In the genomic region with DNA sequence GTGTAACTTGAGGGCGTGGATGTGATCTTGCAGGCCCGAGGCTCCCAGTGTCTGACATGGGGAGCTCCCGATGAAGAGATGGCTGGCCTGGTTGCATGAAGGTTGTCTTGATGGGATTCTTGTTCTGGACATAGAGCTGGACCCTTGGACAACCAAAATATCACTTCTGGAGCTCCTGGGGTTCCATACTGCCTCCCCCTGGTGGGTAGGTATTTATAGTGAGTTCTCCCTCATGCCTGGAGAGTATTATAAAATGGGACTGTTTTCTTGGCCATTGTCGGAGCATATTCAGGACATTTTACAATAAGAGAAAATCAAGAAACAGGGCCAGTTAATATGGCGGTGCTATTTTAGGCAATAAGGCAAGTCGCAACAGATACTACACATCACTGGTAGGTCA, we compare ENCODE assay signal across 18 cellular contexts. TPM values are rescaled to one million over a fixed set of nuclear protein-coding genes. Genes with fewer than 3 reads are reported as not detected.
DNase-seq lines count a peak whose midpoint lies in the region; ATAC-seq and TF ChIP-seq lines count a peak whose summit lies in the region.
"Had no signal": no experiment of that assay in that cellular context is flagged by ENCODE, and none has a peak within 500 bp of the region (broad histone marks: within the 10 kb centered on the region; RNA-seq: fewer than 3 reads in every experiment).

No MANE protein-coding gene starts in this region.

- peaks cover 7% of the 10 kb centered on the region for H3K4me1 Mint-ChIP-seq in activated CD8-positive, alpha-beta T cell treated with anti-CD3 and anti-CD28 coated beads for 36 hours (ENCODE audit: low read depth)
- H3K4me1 Mint-ChIP-seq in activated CD8-positive, alpha-beta T cell treated with anti-CD3 and anti-CD28 coated beads, Interleukin-2, amount 10 ng/mL, durations not matched to agents 7 days and 5 days (ENCODE audit: low read depth), result peaks cover 10% of the 10 kb centered on the region

- CTCF ChIA-PET in activated CD8-positive, alpha-beta T cell treated with anti-CD3 and anti-CD28 coated beads for 36 hours (lab: Charles Lee), result interaction anchor here (1.4 kb wide), 2 partner anchors 11 to 31 kb away, joined by 3 to 5 read pairs; no protein-coding TSS in a partner anchor
- CTCF ChIA-PET in activated CD8-positive, alpha-beta T cell treated with anti-CD3 and anti-CD28 coated beads, Interleukin-2, amount 10 ng/mL, durations not matched to agents 7 days and 5 days (lab: Charles Lee), result interaction anchor here (0.6 to 3.4 kb wide), 4 partner anchors 10 to 361 kb away, joined by 3 to 35 read pairs (median 6); a partner anchor contains a TSS

- no peak for DNase-seq in activated CD8-positive, alpha-beta T cell treated with anti-CD3 and anti-CD28 coated beads for 36 hours
- DNase-seq in activated CD8-positive, alpha-beta T cell treated with anti-CD3 and anti-CD28 coated beads, Interleukin-2, amount 10 ng/mL, durations not matched to agents 7 days and 5 days, result no peak
- DNase-seq in brain microvascular endothelial cell, result no peak
- peak; percentile 12 for DNase-seq in sciatic nerve (ENCODE audit: low spot score)
- DNase-seq in midbrain (lab: John Stamatoyannopoulos, UW), result no peak
- no peak for DNase-seq in NCI-H1048 (lab: John Stamatoyannopoulos, UW)
- DNase-seq: activated CD4-positive, alpha-beta memory T cell treated with anti-CD3 and anti-CD28 coated beads, Interleukin-2, amount 10 ng/mL, durations not matched to agents 7 days and 5 days; amygdala; CD4-positive, alpha-beta T cell; naive thymus-derived CD4-positive, alpha-beta T cell; NCI-H187; NCI-H446; upper lobe of left lung had no signal

- peak; percentile 20 for TF ChIP-seq CTCF in activated CD8-positive, alpha-beta T cell treated with anti-CD3 and anti-CD28 coated beads for 36 hours (IDR thresholded peaks at IDR 0.05)
- TF ChIP-seq CTCF in LNCAP (IDR thresholded peaks at IDR 0.05) (0 out of 2 replicates have a peak, but pooled peaks have one; percentile 16), brain microvascular endothelial cell (IDR thresholded peaks at IDR 0.05; ENCODE audit: low read depth, low read length, missing control alignments) (peak; percentile 11)

- no peak for ATAC-seq in activated CD8-positive, alpha-beta T cell treated with anti-CD3 and anti-CD28 coated beads for 36 hours
- no peak for ATAC-seq in activated CD8-positive, alpha-beta T cell treated with anti-CD3 and anti-CD28 coated beads, Interleukin-2, amount 10 ng/mL, durations not matched to agents 7 days and 5 days
- ATAC-seq in sciatic nerve, result no peak
- no peak for ATAC-seq in GM19452 (IDR thresholded peaks at IDR 0.05; ENCODE audit: unreplicated experiment)
- ATAC-seq: naive thymus-derived CD4-positive, alpha-beta T cell had no signal

- no peaks in the 10 kb centered on the region for H3K36me3 Mint-ChIP-seq in activated CD8-positive, alpha-beta T cell treated with anti-CD3 and anti-CD28 coated beads for 36 hours (ENCODE audit: low read depth)
- H3K36me3 Mint-ChIP-seq in activated CD8-positive, alpha-beta T cell treated with anti-CD3 and anti-CD28 coated beads, Interleukin-2, amount 10 ng/mL, durations not matched to agents 7 days and 5 days (ENCODE audit: low read depth), result no peaks in the 10 kb centered on the region

- no peaks in the 10 kb centered on the region for H3K9me3 Mint-ChIP-seq in activated CD8-positive, alpha-beta T cell treated with anti-CD3 and anti-CD28 coated beads for 36 hours
- H3K9me3 Mint-ChIP-seq in activated CD8-positive, alpha-beta T cell treated with anti-CD3 and anti-CD28 coated beads, Interleukin-2, amount 10 ng/mL, durations not matched to agents 7 days and 5 days (ENCODE audit: insufficient read depth), result no peaks in the 10 kb centered on the region
- H3K9me3 Mint-ChIP-seq: activated CD4-positive, alpha-beta memory T cell treated with anti-CD3 and anti-CD28 coated beads, Interleukin-2, amount 10 ng/mL, durations not matched to agents 7 days and 5 days; CD4-positive, alpha-beta T cell; naive thymus-derived CD4-positive, alpha-beta T cell had no signal

- POLR2A ChIA-PET in activated CD8-positive, alpha-beta T cell treated with anti-CD3 and anti-CD28 coated beads for 36 hours (lab: Charles Lee), result interaction anchor here (0.8 to 1.2 kb wide), 3 partner anchors 13 to 75 kb away, joined by 3 to 4 read pairs (median 3); no protein-coding TSS in a partner anchor
- POLR2A ChIA-PET in activated CD8-positive, alpha-beta T cell treated with anti-CD3 and anti-CD28 coated beads, Interleukin-2, amount 10 ng/mL, durations not matched to agents 7 days and 5 days (lab: Charles Lee), result interaction anchor here (0.6 to 0.7 kb wide), 2 partner anchors 13 to 60 kb away, joined by 3 to 4 read pairs; a partner anchor contains a TSS

- no peaks in the 10 kb centered on the region for H3K27me3 ChIP-seq in brain microvascular endothelial cell (replicated peaks)
- H3K27me3 ChIP-seq: upper lobe of left lung had no signal

- intact Hi-C loops in activated CD8-positive, alpha-beta T cell treated with anti-CD3 and anti-CD28 coated beads for 36 hours (cut with micrococcal nuclease), result no loop called here
- intact Hi-C loops in sciatic nerve (cut with DNase I), result no loop called here

- no peaks in the 10 kb centered on the region for H3K36me3 ChIP-seq in brain microvascular endothelial cell (replicated peaks)
- H3K36me3 ChIP-seq: upper lobe of left lung had no signal

- H3K4me3 Mint-ChIP-seq in activated CD8-positive, alpha-beta T cell treated with anti-CD3 and anti-CD28 coated beads for 36 hours, result no peak overlapping the region
- no peak overlapping the region for H3K4me3 Mint-ChIP-seq in activated CD8-positive, alpha-beta T cell treated with anti-CD3 and anti-CD28 coated beads, Interleukin-2, amount 10 ng/mL, durations not matched to agents 7 days and 5 days
- H3K4me3 Mint-ChIP-seq: activated CD4-positive, alpha-beta memory T cell treated with anti-CD3 and anti-CD28 coated beads, Interleukin-2, amount 10 ng/mL, durations not matched to agents 7 days and 5 days; CD4-positive, alpha-beta T cell; naive thymus-derived CD4-positive, alpha-beta T cell had no signal

- H3K27me3 Mint-ChIP-seq in activated CD8-positive, alpha-beta T cell treated with anti-CD3 and anti-CD28 coated beads for 36 hours, result no peaks in the 10 kb centered on the region
- H3K27me3 Mint-ChIP-seq in activated CD8-positive, alpha-beta T cell treated with anti-CD3 and anti-CD28 coated beads, Interleukin-2, amount 10 ng/mL, durations not matched to agents 7 days and 5 days (ENCODE audit: low read depth), result peaks cover 4% of the 10 kb centered on the region
- H3K27me3 Mint-ChIP-seq: CD4-positive, alpha-beta T cell had no signal

- H3K4me3 ChIP-seq in brain microvascular endothelial cell (ENCODE audit: low read depth, low read length), result no peak overlapping the region
- H3K4me3 ChIP-seq: smooth muscle cell, upper lobe of left lung had no signal

- in situ Hi-C loops in brain microvascular endothelial cell (cut with HindIII; ENCODE audit: low pct_ligation_motif_present, low sequenced_read_pairs), result no loop called here

- H3K27ac ChIP-seq in brain microvascular endothelial cell, result no peak overlapping the region
- H3K27ac ChIP-seq: upper lobe of left lung had no signal

- no peak overlapping the region for H3K27ac Mint-ChIP-seq in activated CD8-positive, alpha-beta T cell treated with anti-CD3 and anti-CD28 coated beads for 36 hours
- H3K27ac Mint-ChIP-seq in activated CD8-positive, alpha-beta T cell treated with anti-CD3 and anti-CD28 coated beads, Interleukin-2, amount 10 ng/mL, durations not matched to agents 7 days and 5 days, result no peak overlapping the region
- H3K27ac Mint-ChIP-seq: activated CD4-positive, alpha-beta memory T cell treated with anti-CD3 and anti-CD28 coated beads, Interleukin-2, amount 10 ng/mL, durations not matched to agents 7 days and 5 days; CD4-positive, alpha-beta T cell; naive thymus-derived CD4-positive, alpha-beta T cell had no signal

RNA-seq across cellular contexts. Expression of a gene that starts 32.6 kb away (rescaled TPM):
- 1 to 10 TPM; 8.6 to 8.7 TPM for total RNA-seq in activated CD8-positive, alpha-beta T cell treated with anti-CD3 and anti-CD28 coated beads for 36 hours
- 10 to 100 TPM; 21.5 to 22.3 TPM for total RNA-seq in activated CD8-positive, alpha-beta T cell treated with anti-CD3 and anti-CD28 coated beads, Interleukin-2, amount 10 ng/mL, durations not matched to agents 7 days and 5 days
- total RNA-seq in sciatic nerve, result 22.4 TPM
- total RNA-seq: Daoy, H4, smooth muscle cell had no signal

RNA-seq across cellular contexts. Expression of a gene that starts 38.7 kb away (rescaled TPM):
- 1 to 10 TPM; 4.7 to 4.9 TPM for total RNA-seq in activated CD8-positive, alpha-beta T cell treated with anti-CD3 and anti-CD28 coated beads for 36 hours
- 1 to 10 TPM; 6.7 to 7.7 TPM for total RNA-seq in activated CD8-positive, alpha-beta T cell treated with anti-CD3 and anti-CD28 coated beads, Interleukin-2, amount 10 ng/mL, durations not matched to agents 7 days and 5 days
- 11.1 TPM for total RNA-seq in sciatic nerve

RNA-seq across cellular contexts. Expression of a gene that starts 49.2 kb away (rescaled TPM):
- total RNA-seq in activated CD8-positive, alpha-beta T cell treated with anti-CD3 and anti-CD28 coated beads for 36 hours, result 10 to 100 TPM; 56.0 to 59.2 TPM
- 10 to 100 TPM; 40.9 to 43.1 TPM for total RNA-seq in activated CD8-positive, alpha-beta T cell treated with anti-CD3 and anti-CD28 coated beads, Interleukin-2, amount 10 ng/mL, durations not matched to agents 7 days and 5 days
- 54.0 TPM for total RNA-seq in sciatic nerve
